In the genomic region with DNA sequence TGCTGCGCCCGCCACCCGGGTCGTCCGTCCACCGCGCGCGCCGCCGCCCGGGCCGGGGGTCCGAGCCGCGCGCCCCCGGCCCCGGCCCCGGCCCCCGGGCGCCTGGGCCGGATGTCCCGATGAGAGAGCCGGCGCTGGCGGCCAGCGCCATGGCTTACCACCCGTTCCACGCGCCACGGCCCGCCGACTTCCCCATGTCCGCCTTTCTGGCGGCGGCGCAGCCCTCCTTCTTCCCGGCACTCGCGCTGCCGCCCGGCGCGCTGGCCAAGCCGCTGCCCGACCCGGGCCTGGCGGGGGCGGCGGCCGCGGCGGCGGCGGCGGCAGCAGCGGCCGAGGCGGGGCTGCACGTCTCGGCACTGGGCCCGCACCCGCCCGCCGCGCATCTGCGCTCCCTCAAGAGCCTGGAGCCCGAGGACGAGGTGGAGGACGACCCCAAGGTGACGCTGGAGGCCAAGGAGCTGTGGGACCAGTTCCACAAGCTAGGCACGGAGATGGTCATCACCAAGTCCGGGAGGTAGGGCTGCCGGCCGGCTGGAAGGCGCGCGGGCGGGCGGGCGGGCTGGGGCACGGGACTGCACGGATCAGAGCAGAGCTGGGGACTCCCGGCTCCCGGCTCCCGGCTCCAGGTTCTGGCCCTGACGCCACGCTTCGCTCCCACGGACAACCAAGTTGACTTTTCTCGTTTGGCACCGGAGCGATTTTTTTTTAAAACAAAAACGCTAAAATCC, we compare ENCODE assay signal across 1 cellular context.
A peak's percentile ranks its signal among the peaks of the same experiment; 100 is the strongest.
TF ChIP-seq lines count a peak whose summit lies in the region.

No MANE protein-coding gene starts in this region.

TF ChIP-seq in A549, 52 proteins besides CTCF, POLR2A, EP300 and RAD21:
- TF ChIP-seq ZFP36 (IDR thresholded peaks at IDR 0.05; ENCODE audit: borderline replicate concordance, partially characterized antibody) = no peak
- TF ChIP-seq, protein P1, sequence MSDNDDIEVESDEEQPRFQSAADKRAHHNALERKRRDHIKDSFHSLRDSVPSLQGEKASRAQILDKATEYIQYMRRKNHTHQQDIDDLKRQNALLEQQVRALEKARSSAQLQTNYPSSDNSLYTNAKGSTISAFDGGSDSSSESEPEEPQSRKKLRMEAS (IDR thresholded peaks at IDR 0.05) = peak; percentile 14; the same call in 1 of the 2 replicates
